Comparison of ENCODE assay signal across 27 cellular contexts in genomic region chr6:26306248-26306647, GRCh38.
"Had no signal": no experiment of that assay in that cellular context is flagged by ENCODE, and none has a peak within 500 bp of the region (broad histone marks: within the 10 kb centered on the region; RNA-seq: fewer than 3 reads in every experiment).

No MANE protein-coding gene starts in this region.

- FAIRE-seq: astrocyte, colon, frontal cortex, kidney had no signal

- H3K4me3 ChIP-seq: hepatocyte had no signal

- H3K27me3 Mint-ChIP-seq: activated CD4-positive, alpha-beta memory T cell treated with anti-CD3 and anti-CD28 coated beads for 36 hours; activated naive CD8-positive, alpha-beta T cell treated with anti-CD3 and anti-CD28 coated beads, Interleukin-2, amount 10 ng/mL, durations not matched to agents 7 days and 5 days; T-helper 17 cell had no signal

- H3K4me3 Mint-ChIP-seq: activated CD4-positive, alpha-beta memory T cell treated with anti-CD3 and anti-CD28 coated beads for 36 hours had no signal

- H3K9me3 Mint-ChIP-seq: activated CD4-positive, alpha-beta memory T cell treated with anti-CD3 and anti-CD28 coated beads for 36 hours; activated CD4-positive, alpha-beta T cell treated with anti-CD3 and anti-CD28 coated beads, Interleukin-2, amount 10 ng/mL, durations not matched to agents 24 days and 14 days; activated naive CD4-positive, alpha-beta T cell treated with anti-CD3 and anti-CD28 coated beads, Interleukin-2, amount 10 ng/mL, durations not matched to agents 7 days and 5 days; activated naive CD8-positive, alpha-beta T cell treated with anti-CD3 and anti-CD28 coated beads, Interleukin-2, amount 10 ng/mL, durations not matched to agents 7 days and 5 days; activated T-helper 1 cell treated with anti-CD3 and anti-CD28 coated beads, Interleukin-12 subunit alpha, Interleukin-12 subunit beta, Interleukin-2, Interleukin-4 antibody, amounts not matched to agents 30 ng/mL and 10 ng/mL and 1 ng/mL, durations not matched to agents 14 hours and 24 hours and 36 hours; natural killer cell had no signal

- H3K27ac Mint-ChIP-seq: activated CD4-positive, alpha-beta memory T cell treated with anti-CD3 and anti-CD28 coated beads for 36 hours had no signal

- H3K36me3 Mint-ChIP-seq: activated CD4-positive, alpha-beta memory T cell treated with anti-CD3 and anti-CD28 coated beads for 36 hours; activated naive CD4-positive, alpha-beta T cell treated with anti-CD3 and anti-CD28 coated beads, Interleukin-2, amount 10 ng/mL, durations not matched to agents 7 days and 5 days had no signal

- ATAC-seq: natural killer cell, right cardiac atrium, T-helper 17 cell had no signal

- DNase-seq: activated CD4-positive, alpha-beta memory T cell treated with anti-CD3 and anti-CD28 coated beads for 36 hours; activated CD4-positive, alpha-beta T cell treated with anti-CD3 and anti-CD28 coated beads, Interleukin-2, amount 10 ng/mL, durations not matched to agents 24 days and 14 days; activated CD4-positive, CD25-positive, alpha-beta regulatory T cell treated with anti-CD3 and anti-CD28 coated beads, Interleukin-2, amount 50 U/mL, for 72 hours; activated CD8-positive, alpha-beta memory T cell treated with anti-CD3 and anti-CD28 coated beads, Interleukin-2, amount 50 U/mL, for 4 hours; activated gamma-delta T cell; activated naive CD4-positive, alpha-beta T cell treated with anti-CD3 and anti-CD28 coated beads, Interleukin-2, amount 10 ng/mL, durations not matched to agents 7 days and 5 days; activated naive CD8-positive, alpha-beta T cell treated with anti-CD3 and anti-CD28 coated beads, Interleukin-2, amount 10 ng/mL, durations not matched to agents 7 days and 5 days; activated T-cell treated with anti-CD3 and anti-CD28 coated beads, Interleukin-2, amount 50 U/mL, for 1 hour; amniotic stem cell; central memory CD4-positive, alpha-beta T cell; dermis blood vessel endothelial cell; effector CD4-positive, alpha-beta T cell; esophagus squamous epithelium; glutamatergic neuron; kidney; natural killer cell; right cardiac atrium; spleen; stimulated activated naive CD4-positive, alpha-beta T cell; T-helper 17 cell; T1000; tibial artery had no signal
